In genomic region chr3:183392166-183393034, GRCh38 we compare ENCODE assay signal across 1 cellular context.
TF ChIP-seq lines count a peak whose summit lies in the region.

No MANE protein-coding gene starts in this region.

TF ChIP-seq in HepG2, 621 proteins besides CTCF, POLR2A, EP300 and RAD21 (continued from another document):
- TF ChIP-seq MAZ (IDR thresholded peaks at IDR 0.05; ENCODE audit: borderline replicate concordance, low read depth, low read length) (no peak), MAZ (CRISPR knock-in tag; IDR thresholded peaks at IDR 0.05; ENCODE audit: low read depth) (no peak), KDM4B (CRISPR knock-in tag; IDR thresholded peaks at IDR 0.05) (no peak), NFIC (IDR thresholded peaks at IDR 0.05; ENCODE audit: low read length) (no peak), EZH2 (conservative IDR thresholded peaks at IDR 0.05; ENCODE audit: low read depth, low read length) (no peak), ZNF598 (CRISPR knock-in tag; IDR thresholded peaks at IDR 0.05; ENCODE audit: borderline replicate concordance) (no peak)
